In genomic region chr4:82560853-82561744, GRCh38 we compare ENCODE assay signal across 1 cellular context.
TF ChIP-seq lines count a peak whose summit lies in the region.

No MANE protein-coding gene starts in this region.

TF ChIP-seq in HEK293, 187 proteins besides CTCF, POLR2A, EP300 and RAD21 (continued from another document):
- TF ChIP-seq ZNF398 (tag by site-specific recombination; IDR thresholded peaks at IDR 0.05) (no peak), ZNF514 (tag by site-specific recombination; IDR thresholded peaks at IDR 0.05) (no peak), ZBTB8A (tag by site-specific recombination; IDR thresholded peaks at IDR 0.05) (peak; percentile 52), KLF1 (tag by site-specific recombination; IDR thresholded peaks at IDR 0.05) (no peak), ZNF341 (tag by site-specific recombination; IDR thresholded peaks at IDR 0.05; ENCODE audit: low read depth) (0 out of 2 replicates have a peak, but pooled peaks have one; percentile 12), ZNF610 (tag by site-specific recombination; IDR thresholded peaks at IDR 0.05; ENCODE audit: borderline replicate concordance) (no peak), OSR2 (tag by site-specific recombination; IDR thresholded peaks at IDR 0.05) (no peak), ZNF692 (tag by site-specific recombination; IDR thresholded peaks at IDR 0.05) (no peak), ZNF433 (tag by site-specific recombination; IDR thresholded peaks at IDR 0.05; ENCODE audit: low read depth) (no peak), ZNF600 (tag by site-specific recombination; IDR thresholded peaks at IDR 0.05) (no peak), ZNF704 (tag by site-specific recombination; IDR thresholded peaks at IDR 0.05) (no peak), ZNF707 (tag by site-specific recombination; IDR thresholded peaks at IDR 0.05) (no peak), ZNF311 (tag by site-specific recombination; IDR thresholded peaks at IDR 0.05; ENCODE audit: borderline replicate concordance) (no peak), ZNF335 (tag by site-specific recombination; conservative IDR thresholded peaks at IDR 0.05) (peak; percentile 24; the same call in 1 of the 2 replicates), ZSCAN4 (tag by site-specific recombination; IDR thresholded peaks at IDR 0.05) (no peak), OVOL3 (tag by site-specific recombination; IDR thresholded peaks at IDR 0.05) (no peak), ZNF391 (tag by site-specific recombination; IDR thresholded peaks at IDR 0.05; ENCODE audit: borderline replicate concordance, low read depth) (no peak), ZNF366 (tag by site-specific recombination; conservative IDR thresholded peaks at IDR 0.05) (peak; percentile 37; the same call in 1 of the 2 replicates), ZNF837 (tag by site-specific recombination; IDR thresholded peaks at IDR 0.05) (no peak), PRDM10 (tag by site-specific recombination; IDR thresholded peaks at IDR 0.05) (peak; percentile 72), ZBTB26 (tag by site-specific recombination; optimal IDR thresholded peaks at IDR 0.05) (peak; percentile 15), RBAK (tag by site-specific recombination; IDR thresholded peaks at IDR 0.05) (no peak)
